In the genomic region with DNA sequence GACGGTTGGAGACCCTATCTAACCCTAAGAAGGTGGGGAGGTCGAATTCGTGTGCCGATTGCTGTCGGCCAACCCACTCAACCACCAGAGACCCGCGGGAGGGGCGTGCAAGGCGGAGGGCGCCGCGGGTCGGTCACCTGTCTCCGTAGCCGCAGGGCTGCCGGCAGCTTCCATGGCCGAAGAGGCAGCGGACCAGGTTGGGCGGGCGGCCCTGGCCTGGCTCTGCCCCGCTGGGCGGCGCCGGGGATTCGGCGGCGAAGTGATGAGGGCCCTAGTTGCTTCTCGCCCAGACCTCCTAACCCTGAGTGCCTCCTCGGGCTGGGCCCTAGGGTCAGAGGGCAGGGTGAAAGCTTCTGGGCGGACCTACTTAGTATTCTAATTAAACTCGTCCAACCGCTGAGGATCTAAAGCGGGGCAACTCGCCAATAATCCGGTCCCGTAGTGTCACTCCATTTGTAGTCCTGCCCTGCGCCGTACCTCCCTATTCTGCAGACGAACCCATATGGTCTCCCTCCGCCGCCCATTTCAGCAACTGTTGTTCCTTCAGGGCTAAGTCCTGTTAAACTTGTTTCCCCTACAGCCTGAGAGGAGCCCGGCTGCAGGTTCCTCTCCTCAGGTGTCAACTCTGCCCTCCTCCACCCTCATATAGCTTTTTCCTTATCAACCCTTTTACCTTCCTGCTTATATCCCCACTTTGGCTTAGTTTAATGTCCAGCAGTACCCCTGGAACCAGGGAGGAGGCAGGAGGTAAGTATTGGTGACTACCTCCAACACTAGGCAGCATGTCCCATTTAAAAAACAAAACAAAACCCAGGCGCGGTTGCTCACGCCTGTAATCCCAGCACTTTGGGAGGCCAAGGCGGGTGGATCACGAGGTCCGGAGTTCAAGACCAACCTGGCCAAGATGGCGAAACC, we compare ENCODE assay signal across 8 cellular contexts. TPM values are rescaled to one million over a fixed set of nuclear protein-coding genes. Genes with fewer than 3 reads are reported as not detected.
DNase-seq lines count a peak whose midpoint lies in the region; ATAC-seq, FAIRE-seq and TF ChIP-seq lines count a peak whose summit lies in the region.

PYM1 (minus strand) TSS at position 307 of the 915 bp plus-strand sequence; CDS start at position 174, 133 bp downstream.

- no peaks in the 10 kb centered on the region for H4K20me1 ChIP-seq in hepatocyte (ENCODE audit: insufficient read depth, poor library complexity, severe bottlenecking)

- no peaks in the 10 kb centered on the region for H3K27me3 ChIP-seq in hepatocyte
- peaks cover 0 to 6% (median 0%) of the 10 kb centered on the region in 3 donors for H3K27me3 ChIP-seq in psoas muscle (ENCODE audit: insufficient read depth in 3 of 3, low read length in 2 of 3)

- H3K27ac ChIP-seq in hepatocyte (peak within 1 kb of the TSS; percentile 97), psoas muscle (peak within 1 kb of the TSS; percentile 93)

- H3K36me3 ChIP-seq in hepatocyte (replicated peaks; ENCODE audit: insufficient read depth, low read depth) = no peaks in the 10 kb centered on the region
- H3K36me3 ChIP-seq in psoas muscle (ENCODE audit: insufficient read depth in 1 of 2, low read depth in 1 of 2) = peaks cover 0 to 6% of the 10 kb centered on the region in 2 donors

- WGBS in hepatocyte (ENCODE audit: low lambda C conversion rate, missing lambda C conversion rate) = 5% methylated on average over 49 of the region's 49 CpGs
- 5 to 9% (median 6%) methylated on average over 40 to 49 of the region's 49 CpGs for WGBS in psoas muscle, 3 donors

- intact Hi-C loops in T-helper 1 cell treated with Interleukin-12 subunit alpha and Interleukin-12 subunit beta and Interleukin-4 antibody, amounts not matched to agents 30 ng/mL and 1 ng/mL, for 36 hours (cut with micrococcal nuclease) = loop anchor here (1.0 to 5.0 kb wide), 15 partner anchors 99 to 1824 kb away; partner anchors contain the start of genes CDK4, DNAJC14, ESYT1 and MYL6
- intact Hi-C loops in psoas muscle (cut with DNase I) = loop anchor here (2.0 to 5.0 kb wide), 3 partner anchors 96 to 111 kb away; partner anchors contain the start of genes DNAJC14 (in 1 of the 2), ORMDL2 (in 1 of the 2) and SARNP (in 1 of the 2)

- FAIRE-seq in D721Med (lab: Jason Lieb, UNC) = no peak

- ATAC-seq in psoas muscle = peak; percentile 60 to 72 (median 68)

- H3K4me1 ChIP-seq in hepatocyte (ENCODE audit: insufficient read depth) (peaks cover 37% of the 10 kb centered on the region), psoas muscle (peaks cover 15% of the 10 kb centered on the region)

- no peaks in the 10 kb centered on the region for H3K9me2 ChIP-seq in hepatocyte (replicated peaks; ENCODE audit: insufficient read depth)

- TF ChIP-seq CTCF in GM12875 (IDR thresholded peaks at IDR 0.05; ENCODE audit: borderline replicate concordance, insufficient read depth, low read depth, low read length) (no peak), HFF-Myc (IDR thresholded peaks at IDR 0.05; ENCODE audit: low read depth, low read length, missing control alignments) (no peak), NB4 (IDR thresholded peaks at IDR 0.05; ENCODE audit: low read depth, low read length) (no peak), astrocyte of the spinal cord (IDR thresholded peaks at IDR 0.05; ENCODE audit: low read depth, low read length) (no peak), hepatocyte (IDR thresholded peaks at IDR 0.05; ENCODE audit: poor library complexity) (no peak), psoas muscle (IDR thresholded peaks at IDR 0.05) (no peak), D721Med (IDR thresholded peaks at IDR 0.05; ENCODE audit: insufficient read depth, missing control alignments) (no peak)

- H3K79me2 ChIP-seq in hepatocyte = peaks cover 49% of the 10 kb centered on the region

- TF ChIP-seq POLR2A in NB4 (IDR thresholded peaks at IDR 0.05; ENCODE audit: extremely low read depth, insufficient read length) = peak; percentile 85

- peak within 1 kb of the TSS; percentile 69 for H3K4me3 ChIP-seq in GM12875 (ENCODE audit: low read depth, low read length)
- H3K4me3 ChIP-seq in HFF-Myc (replicated peaks; ENCODE audit: low read depth, low read length) = peak within 1 kb of the TSS; percentile 77
- H3K4me3 ChIP-seq in NB4 (ENCODE audit: low read depth, low read length) = peak within 1 kb of the TSS; percentile 96
- H3K4me3 ChIP-seq in astrocyte of the spinal cord (ENCODE audit: low read depth, low read length) = peak within 1 kb of the TSS; percentile 89
- peak within 1 kb of the TSS; percentile 70 for H3K4me3 ChIP-seq in hepatocyte
- H3K4me3 ChIP-seq in psoas muscle = peak within 1 kb of the TSS; percentile 84

- H2AFZ ChIP-seq in hepatocyte = peak within 1 kb of the TSS; percentile 75

- H3K4me2 ChIP-seq in hepatocyte = peak within 1 kb of the TSS; percentile 92

- H3K9me3 ChIP-seq in hepatocyte (ENCODE audit: low read depth) (no peaks in the 10 kb centered on the region), psoas muscle (no peaks in the 10 kb centered on the region)

- DNase-seq in HFF-Myc (ENCODE audit: extremely low read depth, low read depth) (peak; percentile 48), NB4 (ENCODE audit: low read depth) (peak; percentile 98), astrocyte of the spinal cord (ENCODE audit: low read depth, low spot score) (peak; percentile 57), hepatocyte (ENCODE audit: low spot score) (peak; percentile 78), psoas muscle (peak; percentile 79 to 85), D721Med (ENCODE audit: insufficient read length, low spot score) (no peak)

- in situ Hi-C loops in astrocyte of the spinal cord (cut with HindIII; ENCODE audit: low sequenced_read_pairs) = no loop called here

RNA-seq across cellular contexts. Expression of gene PYM1, which starts in this region (rescaled TPM):
- total RNA-seq in T-helper 1 cell treated with Interleukin-12 subunit alpha and Interleukin-12 subunit beta and Interleukin-4 antibody, amounts not matched to agents 30 ng/mL and 1 ng/mL, for 36 hours = 41.9 and 44.6 TPM in 2 replicates
- total RNA-seq in hepatocyte (33.7 and 44.5 TPM in 2 replicates), psoas muscle (10 to 100 TPM; 14.6 to 20.6 (median 18.0) TPM)
- polyA plus RNA-seq in hepatocyte (39.9 and 51.1 TPM in 2 replicates), psoas muscle (10 to 100 TPM; 19.0 to 39.8 (median 26.1) TPM)
